8 cellular contexts compared by ENCODE assay signal in the genomic region with DNA sequence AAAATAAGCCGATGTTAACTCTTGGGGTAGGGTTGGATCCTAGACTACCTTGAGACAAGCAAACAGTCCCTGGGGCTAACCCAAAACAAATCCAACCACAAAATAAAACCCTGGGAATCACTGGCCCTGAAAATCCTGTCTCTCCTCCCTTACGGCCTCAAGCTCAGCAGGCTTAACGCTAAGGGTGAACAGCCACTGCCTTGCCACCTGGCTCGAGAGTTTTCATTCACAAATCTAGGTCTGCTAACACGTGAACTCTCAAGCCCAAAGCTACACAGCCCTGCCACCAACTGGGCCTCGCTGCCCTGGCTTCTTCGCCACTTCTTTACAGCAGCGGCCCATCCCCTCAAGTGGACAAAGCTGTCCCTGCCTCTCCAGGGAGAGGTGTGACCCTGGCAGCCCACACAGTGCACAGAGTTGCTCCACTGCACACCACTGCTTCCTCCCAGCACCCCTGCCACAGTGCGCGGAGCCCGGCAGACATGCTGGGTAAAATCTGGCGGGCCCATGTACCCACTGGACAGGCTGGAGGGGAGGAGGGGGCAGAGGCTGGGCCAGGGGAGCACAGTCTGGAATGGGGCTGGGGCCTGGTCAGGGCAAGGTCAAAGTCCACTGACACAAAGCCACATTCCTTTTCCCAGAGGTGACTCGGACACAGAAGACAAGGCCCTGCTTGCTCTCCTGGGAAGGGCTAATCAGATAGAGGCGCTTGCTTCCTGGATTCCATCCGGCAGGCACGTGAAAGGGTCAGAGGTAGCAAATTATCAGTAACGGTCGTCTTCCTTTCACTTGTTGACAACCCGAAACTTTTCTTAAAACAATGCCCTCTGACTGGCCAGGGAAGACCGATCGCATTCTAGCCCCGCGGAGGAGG. TPM values are rescaled to one million over a fixed set of nuclear protein-coding genes. Genes with fewer than 3 reads are reported as not detected.
A peak's percentile ranks its signal among the peaks of the same experiment; 100 is the strongest.
DNase-seq lines count a peak whose midpoint lies in the region; ATAC-seq and TF ChIP-seq lines count a peak whose summit lies in the region.

No MANE protein-coding gene starts in this region.

- no peak for TF ChIP-seq POLR2A in thyroid gland (IDR thresholded peaks at IDR 0.05)

- ATAC-seq in left colon = peak; percentile 60
- ATAC-seq in HG03280 (IDR thresholded peaks at IDR 0.05; ENCODE audit: unreplicated experiment) = no peak

- intact Hi-C loops in left colon (cut with DNase I, micrococcal nuclease) (no loop called here), thyroid gland (cut with DNase I) (no loop called here)

- DNase-seq in AG10803 (ENCODE audit: low read depth) (no peak), HK-2 (ENCODE audit: unreplicated experiment) (peak; percentile 51), amniotic epithelial cell (ENCODE audit: low read depth) (peak; percentile 19), left colon (peak; percentile 43 to 69), thyroid gland (peak; percentile 69 to 72), NCI-H2171 treated with DMSO at 0.1 percent for 48 hours (lab: John Stamatoyannopoulos, UW) (no peak), inferior parietal cortex (ENCODE audit: extremely low spot score) (no peak)

- H3K4me1 ChIP-seq in thyroid gland = peaks cover 14 to 19% of the 10 kb centered on the region in 2 donors

- TF ChIP-seq CTCF in AG10803 (conservative IDR thresholded peaks at IDR 0.05; ENCODE audit: low read length) (no peak), thyroid gland (IDR thresholded peaks at IDR 0.05) (no peak)

- peaks cover 20 to 27% of the 10 kb centered on the region in 2 donors for H3K36me3 ChIP-seq in thyroid gland

- H3K9me3 ChIP-seq in thyroid gland = no peaks in the 10 kb centered on the region

- 35 to 40% methylated on average over 18 to 23 of the region's 23 CpGs for WGBS in thyroid gland, 2 donors

- no peaks in the 10 kb centered on the region for H3K27me3 ChIP-seq in thyroid gland

- peak overlapping the region; percentile 72 for H3K4me3 ChIP-seq in AG10803 (ENCODE audit: low read length)
- peak overlapping the region; percentile 55 to 69 (median 68) for H3K4me3 ChIP-seq in thyroid gland (replicated peaks in 1 of 3)

- peak overlapping the region in 1 of 3 donors; percentile 24 for H3K27ac ChIP-seq in thyroid gland

RNA-seq across cellular contexts. Expression of a gene that starts 1.0 kb away (rescaled TPM):
- total RNA-seq in left colon (10 to 100 TPM; 49.9 to 68.9 TPM), thyroid gland (10 to 100 TPM; 30.4 to 36.5 (median 34.2) TPM)

RNA-seq across cellular contexts. Expression of a gene that starts 7.8 kb away (rescaled TPM):
- total RNA-seq in left colon (10 to 100 TPM; 63.2 to 67.5 TPM), thyroid gland (10 to 100 TPM in 3 of 4 donors, 1 to 10 TPM in 1; 8.9 to 23.5 (median 15.8) TPM)

RNA-seq across cellular contexts. Expression of a gene that starts 8.2 kb away (rescaled TPM):
- total RNA-seq in left colon = under 1 TPM in 1 of 2 donors, not detected in 1; 0.11 TPM
- total RNA-seq in thyroid gland = 1 to 10 TPM in 1 of 4 donors, under 1 TPM in 2, not detected in 1; 0.33 to 1.1 (median 0.38) TPM

RNA-seq across cellular contexts. Expression of a gene that starts 17.3 kb away (rescaled TPM):
- 10 to 100 TPM; 17.8 to 19.7 TPM for total RNA-seq in left colon
- 10 to 100 TPM; 28.2 to 51.8 (median 36.4) TPM for total RNA-seq in thyroid gland

RNA-seq across cellular contexts. Expression of a gene that starts 18.7 kb away (rescaled TPM):
- 10 to 100 TPM; 83.6 to 88.6 TPM for total RNA-seq in left colon
- 100 to 1,000 TPM in 3 of 4 donors, 10 to 100 TPM in 1; 88.8 to 202 (median 169) TPM for total RNA-seq in thyroid gland

Comparison
In these comparisons a context has a peak if more than half of its experiments do, and no peak if none do; other contexts are left out.
1. DNase-seq: peak in HK-2 (single experiment), amniotic epithelial cell (single experiment), left colon (2 of 2) and thyroid gland (2 of 2); none in AG10803 (single experiment), NCI-H2171 treated with DMSO at 0.1 percent for 48 hours (single experiment) and inferior parietal cortex (single experiment).